In genomic region chr3:144763878-144764454, GRCh38 we compare ENCODE assay signal across 11 cellular contexts.
DNase-seq lines count a peak whose midpoint lies in the region; ATAC-seq, FAIRE-seq and TF ChIP-seq lines count a peak whose summit lies in the region.
"Had no signal": no experiment of that assay in that cellular context is flagged by ENCODE, and none has a peak within 500 bp of the region (broad histone marks: within the 10 kb centered on the region; RNA-seq: fewer than 3 reads in every experiment).

No MANE protein-coding gene starts in this region.

- H3K9ac ChIP-seq in endothelial cell of umbilical vein (replicated peaks; ENCODE audit: extremely low read depth, insufficient read depth, low read length) = peak overlapping the region; percentile 8

- BruUV-seq in endothelial cell of umbilical vein (replicated peaks; lab: Mats Ljungman, UMichigan) = no TSS peak

- no peaks in the 10 kb centered on the region for H3K9me3 ChIP-seq in endothelial cell of umbilical vein (replicated peaks; ENCODE audit: control insufficient read depth, insufficient read depth, low read length)
- no peaks in the 10 kb centered on the region for H3K9me3 ChIP-seq in naive thymus-derived CD4-positive, alpha-beta T cell (ENCODE audit: control insufficient read depth in 2 of 3, low read length in 3 of 3)

- FAIRE-seq in GM18507 (lab: Jason Lieb, UNC) (peak; percentile 31), endothelial cell of umbilical vein (lab: Jason Lieb, UNC) (no peak)

- H3K36me3 ChIP-seq in endothelial cell of umbilical vein (ENCODE audit: control insufficient read depth in 2 of 2, extremely low read depth in 1 of 2, insufficient read depth in 2 of 2, low read length in 2 of 2) = no peaks in the 10 kb centered on the region
- H3K36me3 ChIP-seq in naive thymus-derived CD4-positive, alpha-beta T cell (ENCODE audit: control insufficient read depth in 2 of 3, insufficient read depth in 3 of 3, low read length in 3 of 3) = no peaks in the 10 kb centered on the region
- H3K36me3 ChIP-seq: brain microvascular endothelial cell had no signal

- H3K27me3 ChIP-seq in endothelial cell of umbilical vein (ENCODE audit: control insufficient read depth in 2 of 2, insufficient read depth in 2 of 2, low read length in 2 of 2) = no peaks in the 10 kb centered on the region
- no peaks in the 10 kb centered on the region for H3K27me3 ChIP-seq in naive thymus-derived CD4-positive, alpha-beta T cell (ENCODE audit: control insufficient read depth in 2 of 2, insufficient read depth in 2 of 2, low read length in 2 of 2)
- H3K27me3 ChIP-seq: brain microvascular endothelial cell had no signal

- DNase-seq in GM18507 (ENCODE audit: extremely low spot score, insufficient read length, low read depth) = no peak
- DNase-seq in endothelial cell of umbilical vein (ENCODE audit: low read depth, low spot score) = peak; percentile 35
- no peak for DNase-seq in foreskin melanocyte
- no peak for DNase-seq in naive thymus-derived CD4-positive, alpha-beta T cell
- no peak for DNase-seq in DMS79 treated with DMSO at 0.1 percent for 48 hours (lab: John Stamatoyannopoulos, UW)
- DNase-seq in kidney glomerular epithelial cell (lab: John Stamatoyannopoulos, UW) = no peak
- DNase-seq: activated CD4-positive, alpha-beta T cell treated with anti-CD3 and anti-CD28 coated beads for 36 hours; brain microvascular endothelial cell had no signal

- no peaks in the 10 kb centered on the region for H3K4me1 ChIP-seq in endothelial cell of umbilical vein (ENCODE audit: control insufficient read depth, extremely low read depth, insufficient read depth, low read length)
- H3K4me1 ChIP-seq in naive thymus-derived CD4-positive, alpha-beta T cell (ENCODE audit: control insufficient read depth in 2 of 2, insufficient read depth in 2 of 2, low read length in 2 of 2) = no peaks in the 10 kb centered on the region

- TF ChIP-seq CTCF in endothelial cell of umbilical vein (IDR thresholded peaks at IDR 0.05; ENCODE audit: extremely low read depth in 1 of 2, insufficient read depth in 1 of 2, low read depth in 1 of 2, low read length in 2 of 2) = no peak

- no peak overlapping the region for H3K27ac Mint-ChIP-seq in naive thymus-derived CD4-positive, alpha-beta T cell
- H3K27ac Mint-ChIP-seq: activated CD4-positive, alpha-beta T cell treated with anti-CD3 and anti-CD28 coated beads for 36 hours had no signal

- peak overlapping the region; percentile 62 for H3K4me2 ChIP-seq in endothelial cell of umbilical vein (ENCODE audit: insufficient read depth, low read length)

- no peaks in the 10 kb centered on the region for H3K27me3 Mint-ChIP-seq in naive thymus-derived CD4-positive, alpha-beta T cell

- peak overlapping the region; percentile 8 for H3K27ac ChIP-seq in endothelial cell of umbilical vein (ENCODE audit: insufficient read depth, low read depth, low read length)
- H3K27ac ChIP-seq in naive thymus-derived CD4-positive, alpha-beta T cell (ENCODE audit: low read depth, low read length) = no peak overlapping the region
- H3K27ac ChIP-seq: brain microvascular endothelial cell, C4-2B had no signal

- CTCF ChIA-PET in endothelial cell of umbilical vein (lab: Charles Lee) = interaction anchor here (1.0 to 2.1 kb wide), 3 partner anchors 53 to 1004 kb away, joined by 3 to 7 read pairs (median 6); no protein-coding TSS in a partner anchor
- CTCF ChIA-PET in naive thymus-derived CD4-positive, alpha-beta T cell (lab: Charles Lee) = interaction anchor here (0.6 kb wide), 1 partner anchor 22 kb away, joined by 3 read pairs; no protein-coding TSS in a partner anchor

- peak; percentile 91 for ATAC-seq in GM21717 (IDR thresholded peaks at IDR 0.05; ENCODE audit: unreplicated experiment)
- peak; percentile 87 for ATAC-seq in HG03457 (IDR thresholded peaks at IDR 0.05; ENCODE audit: unreplicated experiment)
- ATAC-seq in naive thymus-derived CD4-positive, alpha-beta T cell = no peak
- ATAC-seq: activated CD4-positive, alpha-beta T cell treated with anti-CD3 and anti-CD28 coated beads for 36 hours had no signal

- H3K4me3 Mint-ChIP-seq in naive thymus-derived CD4-positive, alpha-beta T cell = no peak overlapping the region
- H3K4me3 Mint-ChIP-seq: activated CD4-positive, alpha-beta T cell treated with anti-CD3 and anti-CD28 coated beads for 36 hours had no signal

- peak overlapping the region in 1 of 3 experiments; percentile 46 for H3K4me3 ChIP-seq in endothelial cell of umbilical vein (replicated peaks in 1 of 3; ENCODE audit: insufficient read depth in 1 of 3, low read depth in 1 of 3, low read length in 3 of 3)
- no peak overlapping the region for H3K4me3 ChIP-seq in naive thymus-derived CD4-positive, alpha-beta T cell (ENCODE audit: low read length)

- H3K9me1 ChIP-seq in endothelial cell of umbilical vein (replicated peaks; ENCODE audit: control insufficient read depth, extremely low read depth, insufficient read depth, low read length) = no peaks in the 10 kb centered on the region

- no peaks in the 10 kb centered on the region for H4K20me1 ChIP-seq in endothelial cell of umbilical vein (replicated peaks; ENCODE audit: control insufficient read depth, extremely low read depth, insufficient read depth, low read length)

- no peak for TF ChIP-seq POLR2A in endothelial cell of umbilical vein (IDR thresholded peaks at IDR 0.05; ENCODE audit: low read depth, low read length)

- no peaks in the 10 kb centered on the region for H3K36me3 Mint-ChIP-seq in naive thymus-derived CD4-positive, alpha-beta T cell

- no peaks in the 10 kb centered on the region for H3K4me1 Mint-ChIP-seq in naive thymus-derived CD4-positive, alpha-beta T cell
- H3K4me1 Mint-ChIP-seq: activated CD4-positive, alpha-beta T cell treated with anti-CD3 and anti-CD28 coated beads for 36 hours had no signal

- intact Hi-C loops in endothelial cell of umbilical vein (cut with micrococcal nuclease) = no loop called here
- intact Hi-C loops in naive thymus-derived CD4-positive, alpha-beta T cell (cut with micrococcal nuclease) = no loop called here

- H2AFZ ChIP-seq in endothelial cell of umbilical vein (ENCODE audit: low read depth, low read length) = peak overlapping the region; percentile 72

- H3K79me2 ChIP-seq in endothelial cell of umbilical vein (ENCODE audit: control insufficient read depth, insufficient read depth, low read length) = no peaks in the 10 kb centered on the region

- H3K9me3 Mint-ChIP-seq in naive thymus-derived CD4-positive, alpha-beta T cell = peaks cover 0 to 4% (median 0%) of the 10 kb centered on the region in 11 donors

- dilution Hi-C loops in endothelial cell of umbilical vein (cut with MboI; ENCODE audit: extremely low pct_ligation_motif_present, low sequenced_read_pairs) = no loop called here

- POLR2A ChIA-PET in endothelial cell of umbilical vein (lab: Charles Lee) = interaction anchor here (1.6 kb wide), 1 partner anchor 792 kb away, joined by 4 read pairs; the partner anchor contains the start of gene DIPK2A
- POLR2A ChIA-PET in naive thymus-derived CD4-positive, alpha-beta T cell (lab: Charles Lee) = no interaction called here

TF ChIP-seq in endothelial cell of umbilical vein, 7 proteins besides CTCF, POLR2A, EP300 and RAD21:
- TF ChIP-seq GATA2 (IDR thresholded peaks at IDR 0.05; ENCODE audit: insufficient read depth, insufficient read length, low read depth, low read length) (no peak), EZH2 (IDR thresholded peaks at IDR 0.05; ENCODE audit: borderline replicate concordance, low read depth, low read length, severe bottlenecking) (no peak), JUN (IDR thresholded peaks at IDR 0.05; ENCODE audit: borderline replicate concordance, insufficient read depth, insufficient read length, low read depth) (no peak), POLR2AphosphoS5 (IDR thresholded peaks at IDR 0.05; ENCODE audit: insufficient read depth, low read depth, low read length) (no peak), FOS (IDR thresholded peaks at IDR 0.05; ENCODE audit: borderline replicate concordance, insufficient read depth, low read length) (no peak), MYC (IDR thresholded peaks at IDR 0.05; ENCODE audit: low read depth, low read length) (no peak)
- TF ChIP-seq, protein P1, sequence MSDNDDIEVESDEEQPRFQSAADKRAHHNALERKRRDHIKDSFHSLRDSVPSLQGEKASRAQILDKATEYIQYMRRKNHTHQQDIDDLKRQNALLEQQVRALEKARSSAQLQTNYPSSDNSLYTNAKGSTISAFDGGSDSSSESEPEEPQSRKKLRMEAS (IDR thresholded peaks at IDR 0.05; ENCODE audit: insufficient read depth, insufficient read length) = no peak
